9 cellular contexts compared by ENCODE assay signal in genomic region chr5:114360816-114361723, GRCh38. TPM values are rescaled to one million over a fixed set of nuclear protein-coding genes. Genes with fewer than 3 reads are reported as not detected.
DNase-seq lines count a peak whose midpoint lies in the region; ATAC-seq and TF ChIP-seq lines count a peak whose summit lies in the region.
"Had no signal": no experiment of that assay in that cellular context is flagged by ENCODE, and none has a peak within 500 bp of the region (broad histone marks: within the 10 kb centered on the region; RNA-seq: fewer than 3 reads in every experiment).

No MANE protein-coding gene starts in this region.

- H3K27ac ChIP-seq in cardiac muscle cell, result no peak overlapping the region
- H3K27ac ChIP-seq: BLaER1 treated with 17β-estradiol and CSF1 and Interleukin-3, amounts not matched to agents 10 nM and 100 nM had no signal

- peaks cover 13% of the 10 kb centered on the region for H3K4me1 Mint-ChIP-seq in progenitor cell of endocrine pancreas (ENCODE audit: low read depth)

- DNase-seq in SIG-M5 treated with dmso at 0.1 percent for 504 hours (lab: John Stamatoyannopoulos, UW; ENCODE audit: unreplicated experiment), result peak; percentile 59
- no peak for DNase-seq in SIG-M5 (lab: John Stamatoyannopoulos, UW)
- DNase-seq in SKM-1 (lab: John Stamatoyannopoulos, UW; ENCODE audit: unreplicated experiment), result peak; percentile 4
- DNase-seq in cardiac muscle cell (ENCODE audit: low read depth in 1 of 2, low spot score in 1 of 2), result peak in 1 of 2 donors; percentile 83
- DNase-seq in progenitor cell of endocrine pancreas (ENCODE audit: low spot score, unreplicated experiment), result peak; percentile 74
- no peak for DNase-seq in COLO829 (ENCODE audit: low spot score)
- DNase-seq in ureter (ENCODE audit: low spot score), result no peak

- no peaks in the 10 kb centered on the region for H3K4me1 ChIP-seq in cardiac muscle cell (ENCODE audit: low read depth)
- H3K4me1 ChIP-seq: BLaER1 treated with 17β-estradiol and CSF1 and Interleukin-3, amounts not matched to agents 10 nM and 100 nM had no signal

- peak; percentile 47 for ATAC-seq in HG03108 (IDR thresholded peaks at IDR 0.05; ENCODE audit: unreplicated experiment)

- peak overlapping the region; percentile 94 for H3K27ac Mint-ChIP-seq in progenitor cell of endocrine pancreas

- H3K27me3 ChIP-seq in cardiac muscle cell, result peaks cover 43% of the 10 kb centered on the region
- H3K27me3 ChIP-seq: BLaER1 treated with 17β-estradiol and CSF1 and Interleukin-3, amounts not matched to agents 10 nM and 100 nM had no signal

- H3K4me3 Mint-ChIP-seq in progenitor cell of endocrine pancreas (ENCODE audit: low read depth), result peak overlapping the region; percentile 96

- no peak for TF ChIP-seq CTCF in cardiac muscle cell (IDR thresholded peaks at IDR 0.05; ENCODE audit: low read depth, low read length)
- peak; percentile 61 for TF ChIP-seq CTCF in progenitor cell of endocrine pancreas (IDR thresholded peaks at IDR 0.05; ENCODE audit: unreplicated experiment)

- H3K9me3 Mint-ChIP-seq in progenitor cell of endocrine pancreas (ENCODE audit: low read depth), result no peaks in the 10 kb centered on the region

- H3K9me3 ChIP-seq in cardiac muscle cell (ENCODE audit: low read depth), result no peaks in the 10 kb centered on the region

- H3K4me3 ChIP-seq in cardiac muscle cell, result peak overlapping the region; percentile 51
- H3K4me3 ChIP-seq: BLaER1 treated with 17β-estradiol and CSF1 and Interleukin-3, amounts not matched to agents 10 nM and 100 nM had no signal

- H3K36me3 ChIP-seq in cardiac muscle cell, result no peaks in the 10 kb centered on the region
- H3K36me3 ChIP-seq: BLaER1 treated with 17β-estradiol and CSF1 and Interleukin-3, amounts not matched to agents 10 nM and 100 nM had no signal

- H3K36me3 Mint-ChIP-seq in progenitor cell of endocrine pancreas (ENCODE audit: insufficient read depth), result no peaks in the 10 kb centered on the region

- peaks cover 36% of the 10 kb centered on the region for H3K27me3 Mint-ChIP-seq in progenitor cell of endocrine pancreas

RNA-seq across cellular contexts. Expression of gene KCNN2, which starts 0.8 kb away (rescaled TPM):
- total RNA-seq in cardiac muscle cell, result 31.4 and 44.9 TPM in 2 replicates
- polyA plus RNA-seq in cardiac muscle cell, result 13.5 and 17.6 TPM in 2 replicates
- 1.5 and 2.0 TPM in 2 replicates for total RNA-seq in progenitor cell of endocrine pancreas
- 2.1 TPM for total RNA-seq in ureter

Comparison
In these comparisons a context has a peak if more than half of its experiments do, and no peak if none do; other contexts are left out.
1. DNase-seq: peak in SIG-M5 treated with dmso at 0.1 percent for 504 hours (single experiment), SKM-1 (single experiment) and progenitor cell of endocrine pancreas (single experiment); none in SIG-M5 (single experiment), COLO829 (single experiment) and ureter (single experiment).
2. RNA of gene KCNN2, which starts 0.8 kb away (total RNA-seq): 31.4 to 44.9 TPM in cardiac muscle cell; 2.1 TPM in ureter (single experiment) and 1.5 to 2.0 TPM in progenitor cell of endocrine pancreas; every median in the first group is over 10 times any median in the second.